Comparison of ENCODE assay signal across 27 cellular contexts in genomic region chr17:49015179-49015923, GRCh38. TPM values are rescaled to one million over a fixed set of nuclear protein-coding genes. Genes with fewer than 3 reads are reported as not detected.
DNase-seq lines count a peak whose midpoint lies in the region; ATAC-seq, FAIRE-seq and TF ChIP-seq lines count a peak whose summit lies in the region.
"Had no signal": no experiment of that assay in that cellular context is flagged by ENCODE, and none has a peak within 500 bp of the region (broad histone marks: within the 10 kb centered on the region; RNA-seq: fewer than 3 reads in every experiment).

No MANE protein-coding gene starts in this region.

- peaks cover 100% of the 10 kb centered on the region for H3K4me1 ChIP-seq in A549
- H3K4me1 ChIP-seq in HCT116 (ENCODE audit: control insufficient read depth in 1 of 2, insufficient read depth in 2 of 2, low read length in 2 of 2) = peaks cover 13 to 29% of the 10 kb centered on the region in 2 experiments
- peaks cover 8 to 25% (median 17%) of the 10 kb centered on the region in 4 donors for H3K4me1 ChIP-seq in transverse colon
- H3K4me1 ChIP-seq: lower lobe of right lung, pancreas had no signal

- WGBS in A549 (ENCODE audit: missing lambda C conversion rate) = 75% methylated on average over 21 of the region's 22 CpGs
- 70 to 77% methylated on average over 2 to 21 of the region's 22 CpGs for WGBS in transverse colon (ENCODE audit: low coverage in 1 of 2), 2 donors

- no peaks in the 10 kb centered on the region for H3K9me3 ChIP-seq in A549
- H3K9me3 ChIP-seq in HCT116 (ENCODE audit: control insufficient read depth in 1 of 2, insufficient read depth in 1 of 2, low read depth in 1 of 2, low read length in 2 of 2) = no peaks in the 10 kb centered on the region
- H3K9me3 ChIP-seq in transverse colon = no peaks in the 10 kb centered on the region
- H3K9me3 ChIP-seq: ascending aorta, lower lobe of right lung, pancreas, sigmoid colon had no signal

- CTCF ChIA-PET in A549 (lab: Yijun Ruan, JAX) (interaction anchor here (0.5 to 30.3 kb wide), 10 partner anchors 10 to 212 kb away, joined by 3 to 639 read pairs (median 10); partner anchors contain the start of genes IGF2BP1 and SNF8), HCT116 (lab: Charles Lee) (interaction anchor here (0.7 to 1.3 kb wide), 5 partner anchors 10 to 131 kb away, joined by 3 to 5 read pairs (median 4); no protein-coding TSS in a partner anchor)

- no peaks in the 10 kb centered on the region; the same call in 1 of the 2 replicates for H3K27me3 ChIP-seq in HCT116 (ENCODE audit: insufficient read depth, low read length)
- H3K27me3 ChIP-seq in transverse colon = peaks cover 88% of the 10 kb centered on the region

- TF ChIP-seq CTCF in A549 (IDR thresholded peaks at IDR 0.05) (no peak), HCT116 (IDR thresholded peaks at IDR 0.05 in 2 of 3, conservative IDR thresholded peaks at IDR 0.05 in 1 of 3; ENCODE audit: borderline replicate concordance in 1 of 3, insufficient read depth in 1 of 3, low read depth in 2 of 3, low read length in 2 of 3) (no peak), nephron progenitor cell (IDR thresholded peaks at IDR 0.05) (no peak), GM10266 (IDR thresholded peaks at IDR 0.05; ENCODE audit: control insufficient read depth, insufficient read depth, low read depth, missing control alignments) (no peak), transverse colon (IDR thresholded peaks at IDR 0.05) (no peak)

- no peak for TF ChIP-seq RAD21 in A549 (conservative IDR thresholded peaks at IDR 0.05 in 1 of 2, IDR thresholded peaks at IDR 0.05 in 1 of 2)
- no peak for TF ChIP-seq RAD21 in HCT116 (IDR thresholded peaks at IDR 0.05; ENCODE audit: low read depth)

- H3K9me2 ChIP-seq in HCT116 (ENCODE audit: insufficient read depth) = no peaks in the 10 kb centered on the region

- no TSS peak for BruUV-seq in HCT116 (replicated peaks; lab: Mats Ljungman, UMichigan)

- H3K4me3 Mint-ChIP-seq in nephron progenitor cell = peak overlapping the region; percentile 12
- H3K4me3 Mint-ChIP-seq: activated naive CD8-positive, alpha-beta T cell had no signal

- H4K20me1 ChIP-seq in HCT116 (ENCODE audit: insufficient read depth) = no peaks in the 10 kb centered on the region

- no peak for DNase-seq in A549 (ENCODE audit: low read depth in 1 of 2, low spot score in 1 of 2)
- DNase-seq in HCT116 (ENCODE audit: low read depth, low spot score) = no peak
- DNase-seq in ecto neural progenitor cell (ENCODE audit: low spot score) = peak; percentile 45
- no peak for DNase-seq in nephron progenitor cell
- DNase-seq in DMS 273 treated with DMSO at 0.1 percent for 48 hours (lab: John Stamatoyannopoulos, UW) = no peak
- no peak for DNase-seq in GM10266 (ENCODE audit: extremely low spot score)
- no peak for DNase-seq in transverse colon
- DNase-seq: C1 segment of cervical spinal cord; effector CD4-positive, alpha-beta T cell; GOT3; kidney; lower lobe of right lung; NCI-H1694; NCI-H82; PC-3; SHP77; sigmoid colon; T-helper 1 cell had no signal

- ATAC-seq in A549 = peak in 1 of 2 experiments; percentile 1; a peak in 3 of 6 replicates
- ATAC-seq in HCT116 = no peak
- ATAC-seq in HG03571 (IDR thresholded peaks at IDR 0.05; ENCODE audit: unreplicated experiment) = no peak

- TF ChIP-seq POLR2A in A549 (IDR thresholded peaks at IDR 0.05; ENCODE audit: low read length) (no peak), HCT116 (IDR thresholded peaks at IDR 0.05; ENCODE audit: borderline replicate concordance, extremely low read depth, insufficient read depth, insufficient read length) (no peak), transverse colon (IDR thresholded peaks at IDR 0.05) (no peak)

- peak overlapping the region; percentile 87 for H3K27ac Mint-ChIP-seq in nephron progenitor cell
- H3K27ac Mint-ChIP-seq: activated naive CD8-positive, alpha-beta T cell had no signal

- FAIRE-seq in A549 (lab: Jason Lieb, UNC) = no peak
- FAIRE-seq: frontal cortex, kidney, pancreas, urothelium cell line had no signal

- POLR2A ChIA-PET in A549 (lab: Yijun Ruan, JAX) (interaction anchor here (0.9 to 3.1 kb wide), 5 partner anchors 9 to 107 kb away, joined by 3 to 34 read pairs (median 3); partner anchors contain the start of genes IGF2BP1 and UBE2Z), HCT116 (lab: Charles Lee) (interaction anchor here (1.1 kb wide), 1 partner anchor 71 kb away, joined by 3 read pairs; the partner anchor contains the start of gene SNF8)

- in situ Hi-C loops in transverse colon (cut with MboI; ENCODE audit: low pct_ligation_motif_present in 1 of 4, low pct_unique_long_range_greater_than_20kb in 1 of 4, low sequenced_read_pairs in 3 of 4) = no loop called here

- intact Hi-C loops in HCT116 (cut with micrococcal nuclease) (no loop called here), transverse colon (cut with DNase I; ENCODE audit: low total_unique reads) (no loop called here)

- no peak overlapping the region for H3K9ac ChIP-seq in HCT116 (ENCODE audit: low read length)

- peak overlapping the region; percentile 74 for H3K4me2 ChIP-seq in A549
- H3K4me2 ChIP-seq in HCT116 (ENCODE audit: low read length) = peak overlapping the region; percentile 90; the same call in 1 of the 2 replicates

- H3K36me3 ChIP-seq in HCT116 (ENCODE audit: control insufficient read depth in 1 of 2, insufficient read depth in 2 of 2, low read length in 2 of 2) (no peaks in the 10 kb centered on the region), transverse colon (no peaks in the 10 kb centered on the region)
- H3K36me3 ChIP-seq: ascending aorta, lower lobe of right lung, pancreas, sigmoid colon had no signal

- H3K79me2 ChIP-seq in HCT116 (ENCODE audit: insufficient read depth, low read length) = no peaks in the 10 kb centered on the region

- TF ChIP-seq EP300 in A549 (IDR thresholded peaks at IDR 0.05) (no peak), transverse colon (IDR thresholded peaks at IDR 0.05; ENCODE audit: low read depth) (no peak)

- peaks cover 18% of the 10 kb centered on the region for H3K36me3 Mint-ChIP-seq in nephron progenitor cell (ENCODE audit: low read depth)
- H3K36me3 Mint-ChIP-seq: activated naive CD8-positive, alpha-beta T cell had no signal

- H3K27me3 Mint-ChIP-seq in nephron progenitor cell (ENCODE audit: low read depth, poor library complexity) = no peaks in the 10 kb centered on the region

- no peak overlapping the region for H2AFZ ChIP-seq in HCT116 (ENCODE audit: low read depth, low read length, poor library complexity, severe bottlenecking)

- H3K27ac ChIP-seq in A549 (peak overlapping the region; percentile 54 to 77; a peak in 4 of 6 replicates), HCT116 (ENCODE audit: low read depth, low read length) (no peak overlapping the region; the same call in 1 of the 2 replicates), transverse colon (no peak overlapping the region)
- H3K27ac ChIP-seq: ascending aorta, lower lobe of right lung, pancreas, sigmoid colon had no signal

- peaks cover 83% of the 10 kb centered on the region for H3K4me1 Mint-ChIP-seq in nephron progenitor cell

- RAD21 ChIA-PET in HCT116 (lab: Charles Lee; ENCODE audit: low non-redundant PET in 1 of 2, low total read pairs in 2 of 2, uncharacterized antibody in 2 of 2, unreplicated experiment in 2 of 2) = no interaction called here

- no peaks in the 10 kb centered on the region for H3K9me3 Mint-ChIP-seq in nephron progenitor cell

- H3K4me3 ChIP-seq in A549 = no peak overlapping the region
- H3K4me3 ChIP-seq in HCT116 (replicated peaks in 1 of 2; ENCODE audit: low read depth in 1 of 2, low read length in 2 of 2) = no peak overlapping the region
- H3K4me3 ChIP-seq in transverse colon = no peak overlapping the region
- H3K4me3 ChIP-seq: ascending aorta, lower lobe of right lung, sigmoid colon had no signal

TF ChIP-seq in A549, 52 proteins besides CTCF, POLR2A, EP300 and RAD21 (continues in another document):
- TF ChIP-seq RARB (CRISPR knock-in tag; IDR thresholded peaks at IDR 0.05) (no peak), NFE2L2 (conservative IDR thresholded peaks at IDR 0.05; ENCODE audit: low read length) (no peak), ZNF302 (CRISPR knock-in tag; IDR thresholded peaks at IDR 0.05) (no peak), ESRRA (IDR thresholded peaks at IDR 0.05; ENCODE audit: borderline replicate concordance, low read length) (no peak), ZC3H11A (IDR thresholded peaks at IDR 0.05) (no peak), HEYL (CRISPR knock-in tag; IDR thresholded peaks at IDR 0.05) (no peak), ZFP36 (IDR thresholded peaks at IDR 0.05; ENCODE audit: borderline replicate concordance, partially characterized antibody) (no peak), HOXA7 (CRISPR knock-in tag; IDR thresholded peaks at IDR 0.05) (no peak), EHMT2 (IDR thresholded peaks at IDR 0.05; ENCODE audit: low read depth) (no peak)

TF ChIP-seq in HCT116, 20 proteins besides CTCF, POLR2A, EP300 and RAD21 (continues in another document):
- TF ChIP-seq ZNF274 (IDR thresholded peaks at IDR 0.05; ENCODE audit: low read depth, low read length) (no peak), CEBPB (IDR thresholded peaks at IDR 0.05; ENCODE audit: low read depth) (no peak), ZFX (IDR thresholded peaks at IDR 0.05) (no peak), EZH2phosphoT487 (IDR thresholded peaks at IDR 0.05; ENCODE audit: borderline replicate concordance) (no peak), CBX3 (IDR thresholded peaks at IDR 0.05; ENCODE audit: low read depth) (no peak), TCF7L2 (IDR thresholded peaks at IDR 0.05; ENCODE audit: borderline replicate concordance, extremely low read depth, insufficient read depth, insufficient read length) (no peak)

RNA-seq across cellular contexts. Expression of gene IGF2BP1, which starts 18.2 kb away (rescaled TPM):
- 26.2 and 30.1 TPM in 2 replicates for polyA plus RNA-seq in A549 (2011; rRNA removed)
- 31.0 and 37.6 TPM in 2 replicates for polyA plus RNA-seq in A549 (2012; cell fraction: cytosol; rRNA removed)
- polyA plus RNA-seq in A549 (2012; cell fraction: nucleus; rRNA removed) = 47.7 and 67.8 TPM in 2 replicates
- polyA plus RNA-seq in A549 (2017; fragmentation: RNase III; extraction: RNeasy Plus Mini Kit Qiagen cat#74134 plus additional on column Dnase treatment) = 38.0 to 42.3 TPM (median 40.3 TPM) in 3 replicates
- 56.3 and 83.5 TPM in 2 replicates for polyA minus RNA-seq in A549 (2011; rRNA and poly(A)+ RNA removed)
- total RNA-seq in HCT116 (2021; ENCODE audit: unreplicated experiment) = 0.91 TPM
- polyA plus RNA-seq in HCT116 (2012) = 0.09 and 0.25 TPM in 2 replicates
- total RNA-seq in transverse colon = under 1 TPM in 1 of 4 donors, not detected in 3; under 0.01 TPM
- total RNA-seq: ascending aorta, lower lobe of right lung had no signal

RNA-seq across cellular contexts. Expression of gene GIP, which starts 47.0 kb away (rescaled TPM):
- polyA plus RNA-seq in A549 (2011; rRNA removed) (6.1 and 6.3 TPM in 2 replicates), A549 (2017; fragmentation: RNase III; extraction: RNeasy Plus Mini Kit Qiagen cat#74134 plus additional on column Dnase treatment) (3.5 to 5.2 TPM (median 5.2 TPM) in 3 replicates)
- polyA plus RNA-seq in A549 (2012; cell fraction: cytosol; rRNA removed) = 2.6 TPM in 2 replicates
- polyA plus RNA-seq in A549 (2012; cell fraction: nucleus; rRNA removed) = 0.31 and 0.61 TPM in 2 replicates
- polyA minus RNA-seq in A549 (2011; rRNA and poly(A)+ RNA removed) = 3.6 and 6.1 TPM in 2 replicates
- total RNA-seq in HCT116 (2021; ENCODE audit: unreplicated experiment) (not detected), transverse colon (not detected)
- polyA plus RNA-seq in HCT116 (2012) = not detected in 2 replicates
- total RNA-seq: ascending aorta, cerebellum, frontal cortex, kidney, lower lobe of right lung, pancreas, PC-3, sigmoid colon, subcutaneous adipose tissue had no signal
- polyA plus RNA-seq: esophagus, pancreas, sigmoid colon had no signal

Comparison
In these comparisons a context has a peak if more than half of its experiments do, and no peak if none do; other contexts are left out.
1. H3K27ac ChIP-seq: peak in A549 (2 of 2); none in HCT116 (single experiment) and transverse colon (0 of 4).